ENCODE assay signal across 12 cellular contexts in genomic region chr19:18108897-18109296, GRCh38. TPM values are rescaled to one million over a fixed set of nuclear protein-coding genes. Genes with fewer than 3 reads are reported as not detected.
A peak's percentile ranks its signal among the peaks of the same experiment; 100 is the strongest.
DNase-seq lines count a peak whose midpoint lies in the region; ATAC-seq, FAIRE-seq and TF ChIP-seq lines count a peak whose summit lies in the region.
"Had no signal": no experiment of that assay in that cellular context is flagged by ENCODE, and none has a peak within 500 bp of the region (broad histone marks: within the 10 kb centered on the region; RNA-seq: fewer than 3 reads in every experiment).

No MANE protein-coding gene starts in this region.

- FAIRE-seq in kidney (lab: Jason Lieb, UNC), result no peak

- no peak for TF ChIP-seq POLR2A in stomach (IDR thresholded peaks at IDR 0.05)
- TF ChIP-seq POLR2A in vagina (IDR thresholded peaks at IDR 0.05), result no peak

- TF ChIP-seq CTCF in kidney (IDR thresholded peaks at IDR 0.05; ENCODE audit: borderline replicate concordance, extremely low read depth, insufficient read depth) (no peak), stomach (IDR thresholded peaks at IDR 0.05) (no peak), vagina (IDR thresholded peaks at IDR 0.05) (no peak)

- no peaks in the 10 kb centered on the region for H3K9me3 Mint-ChIP-seq in activated CD4-positive, alpha-beta T cell treated with anti-CD3 and anti-CD28 coated beads for 36 hours (ENCODE audit: low read depth)
- no peaks in the 10 kb centered on the region for H3K9me3 Mint-ChIP-seq in activated T-helper 1 cell treated with anti-CD3 and anti-CD28 coated beads, Interleukin-12 subunit alpha, Interleukin-12 subunit beta, Interleukin-2, Interleukin-4 antibody, amounts not matched to agents 30 ng/mL and 10 ng/mL and 1 ng/mL, durations not matched to agents 14 hours and 24 hours and 36 hours

- H3K4me3 Mint-ChIP-seq in activated CD4-positive, alpha-beta T cell treated with anti-CD3 and anti-CD28 coated beads for 36 hours, result peak overlapping the region; percentile 47
- peak overlapping the region; percentile 75 for H3K4me3 Mint-ChIP-seq in activated T-helper 1 cell treated with anti-CD3 and anti-CD28 coated beads, Interleukin-12 subunit alpha, Interleukin-12 subunit beta, Interleukin-2, Interleukin-4 antibody, amounts not matched to agents 30 ng/mL and 10 ng/mL and 1 ng/mL, durations not matched to agents 14 hours and 24 hours and 36 hours

- POLR2A ChIA-PET in activated CD4-positive, alpha-beta T cell treated with anti-CD3 and anti-CD28 coated beads for 36 hours (lab: Charles Lee), result interaction anchor here (1.0 kb wide), 1 partner anchor 18 kb away, joined by 4 read pairs; no protein-coding TSS in a partner anchor

- peaks cover 0 to 13% (median 0%) of the 10 kb centered on the region in 3 donors for H3K27me3 ChIP-seq in stomach
- no peaks in the 10 kb centered on the region for H3K27me3 ChIP-seq in vagina

- peaks cover 18% of the 10 kb centered on the region for H3K4me1 Mint-ChIP-seq in activated CD4-positive, alpha-beta T cell treated with anti-CD3 and anti-CD28 coated beads for 36 hours
- H3K4me1 Mint-ChIP-seq in activated T-helper 1 cell treated with anti-CD3 and anti-CD28 coated beads, Interleukin-12 subunit alpha, Interleukin-12 subunit beta, Interleukin-2, Interleukin-4 antibody, amounts not matched to agents 30 ng/mL and 10 ng/mL and 1 ng/mL, durations not matched to agents 14 hours and 24 hours and 36 hours (ENCODE audit: low read depth), result peaks cover 19% of the 10 kb centered on the region

- H3K36me3 ChIP-seq in kidney (ENCODE audit: control insufficient read depth in 1 of 2, insufficient read depth in 2 of 2, low read length in 2 of 2) (peaks cover 3 to 4% of the 10 kb centered on the region in 2 donors), stomach (peaks cover 0 to 12% (median 0%) of the 10 kb centered on the region in 4 donors), vagina (no peaks in the 10 kb centered on the region)

- intact Hi-C loops in activated CD4-positive, alpha-beta T cell treated with anti-CD3 and anti-CD28 coated beads for 36 hours (cut with DNase I, micrococcal nuclease), result no loop called here
- intact Hi-C loops in activated T-helper 1 cell treated with anti-CD3 and anti-CD28 coated beads, Interleukin-12 subunit alpha, Interleukin-12 subunit beta, Interleukin-2, Interleukin-4 antibody, amounts not matched to agents 30 ng/mL and 10 ng/mL and 1 ng/mL, durations not matched to agents 14 hours and 24 hours and 36 hours (cut with micrococcal nuclease), result no loop called here
- intact Hi-C loops in kidney (cut with DNase I) (no loop called here), stomach (cut with DNase I; ENCODE audit: low total_unique reads) (no loop called here), vagina (cut with DNase I) (no loop called here)

- H3K27ac ChIP-seq in kidney (ENCODE audit: low read depth in 2 of 2, low read length in 2 of 2) (peak overlapping the region; percentile 71 to 77), stomach (peak overlapping the region in 4 of 5 donors; percentile 72 to 94 (median 80)), vagina (no peak overlapping the region)

- no peak overlapping the region for H3K27ac Mint-ChIP-seq in activated CD4-positive, alpha-beta T cell treated with anti-CD3 and anti-CD28 coated beads for 36 hours
- no peak overlapping the region for H3K27ac Mint-ChIP-seq in activated T-helper 1 cell treated with anti-CD3 and anti-CD28 coated beads, Interleukin-12 subunit alpha, Interleukin-12 subunit beta, Interleukin-2, Interleukin-4 antibody, amounts not matched to agents 30 ng/mL and 10 ng/mL and 1 ng/mL, durations not matched to agents 14 hours and 24 hours and 36 hours

- 29 to 47% (median 44%) methylated on average over 2 of the region's 2 CpGs for WGBS in stomach, 5 donors

- ATAC-seq in activated CD4-positive, alpha-beta T cell treated with anti-CD3 and anti-CD28 coated beads for 36 hours, result no peak
- ATAC-seq in GM19324 (IDR thresholded peaks at IDR 0.05; ENCODE audit: low FRiP score, unreplicated experiment), result no peak

- H3K27me3 Mint-ChIP-seq in activated CD4-positive, alpha-beta T cell treated with anti-CD3 and anti-CD28 coated beads for 36 hours, result no peaks in the 10 kb centered on the region
- H3K27me3 Mint-ChIP-seq in activated T-helper 1 cell treated with anti-CD3 and anti-CD28 coated beads, Interleukin-12 subunit alpha, Interleukin-12 subunit beta, Interleukin-2, Interleukin-4 antibody, amounts not matched to agents 30 ng/mL and 10 ng/mL and 1 ng/mL, durations not matched to agents 14 hours and 24 hours and 36 hours (ENCODE audit: insufficient read depth), result no peaks in the 10 kb centered on the region

- TF ChIP-seq EP300 in stomach (IDR thresholded peaks at IDR 0.05), result no peak

- H3K9ac ChIP-seq in kidney (ENCODE audit: low read length in 2 of 2), result peak overlapping the region; percentile 24 to 55

- H3K4me3 ChIP-seq in kidney (ENCODE audit: low read length in 2 of 2), result peak overlapping the region in 1 of 2 donors; percentile 74
- no peak overlapping the region for H3K4me3 ChIP-seq in stomach
- no peak overlapping the region for H3K4me3 ChIP-seq in vagina

- H3K4me1 ChIP-seq in kidney (ENCODE audit: control insufficient read depth in 1 of 2, insufficient read depth in 1 of 2, low read depth in 1 of 2, low read length in 2 of 2) (peaks cover 14 to 26% of the 10 kb centered on the region in 2 donors), stomach (peaks cover 17 to 60% (median 40%) of the 10 kb centered on the region in 4 donors), vagina (peaks cover 24% of the 10 kb centered on the region)

- no peaks in the 10 kb centered on the region for H3K9me3 ChIP-seq in kidney (ENCODE audit: control insufficient read depth in 1 of 2, low read length in 2 of 2)
- H3K9me3 ChIP-seq in stomach, result no peaks in the 10 kb centered on the region
- no peaks in the 10 kb centered on the region for H3K9me3 ChIP-seq in vagina

- no peak for DNase-seq in activated CD4-positive, alpha-beta T cell treated with anti-CD3 and anti-CD28 coated beads for 36 hours
- no peak for DNase-seq in activated CD4-positive, alpha-beta T cell treated with anti-CD3 and anti-CD28 coated beads, Interleukin-2, amount 50 U/mL, for 1 hour
- no peak for DNase-seq in activated T-helper 1 cell treated with anti-CD3 and anti-CD28 coated beads, Interleukin-12 subunit alpha, Interleukin-12 subunit beta, Interleukin-2, Interleukin-4 antibody, amounts not matched to agents 30 ng/mL and 10 ng/mL and 1 ng/mL, durations not matched to agents 14 hours and 24 hours and 36 hours (ENCODE audit: low spot score)
- DNase-seq in kidney, result no peak
- no peak for DNase-seq in stomach
- DNase-seq in vagina (ENCODE audit: extremely low spot score in 2 of 2), result no peak
- DNase-seq in SHP77 (lab: John Stamatoyannopoulos, UW), result no peak
- DNase-seq: activated CD4-positive, alpha-beta T cell treated with anti-CD3 and anti-CD28 coated beads for 48 hours; central memory CD4-positive, alpha-beta T cell; NCI-H1930 had no signal

- CTCF ChIA-PET in activated CD4-positive, alpha-beta T cell treated with anti-CD3 and anti-CD28 coated beads for 36 hours (lab: Charles Lee), result interaction anchor here (0.7 to 1.5 kb wide), 3 partner anchors 18 to 222 kb away, joined by 3 to 4 read pairs (median 3); no protein-coding TSS in a partner anchor

- H3K36me3 Mint-ChIP-seq in activated CD4-positive, alpha-beta T cell treated with anti-CD3 and anti-CD28 coated beads for 36 hours (ENCODE audit: low read depth), result no peaks in the 10 kb centered on the region
- peaks cover 2% of the 10 kb centered on the region for H3K36me3 Mint-ChIP-seq in activated T-helper 1 cell treated with anti-CD3 and anti-CD28 coated beads, Interleukin-12 subunit alpha, Interleukin-12 subunit beta, Interleukin-2, Interleukin-4 antibody, amounts not matched to agents 30 ng/mL and 10 ng/mL and 1 ng/mL, durations not matched to agents 14 hours and 24 hours and 36 hours (ENCODE audit: low read depth)

RNA-seq across cellular contexts. Expression of gene MAST3, which starts 11.3 kb away (rescaled TPM):
- total RNA-seq in activated CD4-positive, alpha-beta T cell treated with anti-CD3 and anti-CD28 coated beads for 36 hours, result 10 to 100 TPM; 17.4 to 20.1 TPM
- total RNA-seq in activated T-helper 1 cell treated with anti-CD3 and anti-CD28 coated beads, Interleukin-12 subunit alpha, Interleukin-12 subunit beta, Interleukin-2, Interleukin-4 antibody, amounts not matched to agents 30 ng/mL and 10 ng/mL and 1 ng/mL, durations not matched to agents 14 hours and 24 hours and 36 hours, result 16.5 and 17.6 TPM in 2 replicates
- 16.0 TPM for total RNA-seq in kidney
- polyA plus RNA-seq in kidney (ENCODE audit: insufficient read depth, low read depth, low replicate concordance), result 5.6 TPM
- total RNA-seq in stomach, result 10 to 100 TPM in 3 of 5 donors, 1 to 10 TPM in 2; 1.7 to 29.0 (median 10.7) TPM
- polyA plus RNA-seq in stomach, result 1 to 10 TPM; 1.8 to 4.0 (median 1.9) TPM
- total RNA-seq in vagina, result 9.6 TPM

RNA-seq across cellular contexts. Expression of gene IL12RB1, which starts 22.2 kb away (rescaled TPM):
- 10 to 100 TPM; 17.2 to 20.0 TPM for total RNA-seq in activated CD4-positive, alpha-beta T cell treated with anti-CD3 and anti-CD28 coated beads for 36 hours
- total RNA-seq in activated T-helper 1 cell treated with anti-CD3 and anti-CD28 coated beads, Interleukin-12 subunit alpha, Interleukin-12 subunit beta, Interleukin-2, Interleukin-4 antibody, amounts not matched to agents 30 ng/mL and 10 ng/mL and 1 ng/mL, durations not matched to agents 14 hours and 24 hours and 36 hours, result 44.5 and 47.5 TPM in 2 replicates
- total RNA-seq in kidney (3.2 TPM), stomach (1 to 10 TPM in 1 of 5 donors, under 1 TPM in 1, not detected in 3; 0.18 to 9.3 TPM), vagina (not detected)
- polyA plus RNA-seq in kidney (ENCODE audit: insufficient read depth, low read depth, low replicate concordance) (0.45 TPM), stomach (under 1 TPM in 2 of 3 donors, not detected in 1; 0.68 to 0.87 TPM)
- total RNA-seq: A172 had no signal

RNA-seq across cellular contexts. Expression of gene PIK3R2, which starts 44.1 kb away (rescaled TPM):
- 10 to 100 TPM; 18.9 to 20.2 TPM for total RNA-seq in activated CD4-positive, alpha-beta T cell treated with anti-CD3 and anti-CD28 coated beads for 36 hours
- 14.7 and 15.6 TPM in 2 replicates for total RNA-seq in activated T-helper 1 cell treated with anti-CD3 and anti-CD28 coated beads, Interleukin-12 subunit alpha, Interleukin-12 subunit beta, Interleukin-2, Interleukin-4 antibody, amounts not matched to agents 30 ng/mL and 10 ng/mL and 1 ng/mL, durations not matched to agents 14 hours and 24 hours and 36 hours
- total RNA-seq in kidney (29.6 TPM), stomach (100 to 1,000 TPM in 1 of 5 donors, 10 to 100 TPM in 3, 1 to 10 TPM in 1; 6.6 to 490 (median 22.2) TPM), vagina (24.8 TPM)
- polyA plus RNA-seq in kidney (ENCODE audit: insufficient read depth, low read depth, low replicate concordance) (10.1 TPM), stomach (1 to 10 TPM; 2.0 to 5.5 (median 2.6) TPM)
